Comparison of ENCODE assay signal across 24 cellular contexts in genomic region chr7:1850976-1851571, GRCh38.
DNase-seq lines count a peak whose midpoint lies in the region; ATAC-seq, FAIRE-seq and TF ChIP-seq lines count a peak whose summit lies in the region.
"Had no signal": no experiment of that assay in that cellular context is flagged by ENCODE, and none has a peak within 500 bp of the region (broad histone marks: within the 10 kb centered on the region; RNA-seq: fewer than 3 reads in every experiment).

No MANE protein-coding gene starts in this region.

- no peak overlapping the region for H2BK5ac ChIP-seq in H9 (ENCODE audit: insufficient read length, low read length)

- TF ChIP-seq CTCF in BE2C (IDR thresholded peaks at IDR 0.05; ENCODE audit: low read depth, low read length) (no peak), H9 (conservative IDR thresholded peaks at IDR 0.05) (no peak), kidney (IDR thresholded peaks at IDR 0.05; ENCODE audit: borderline replicate concordance, extremely low read depth, insufficient read depth) (no peak), neural progenitor cell (IDR thresholded peaks at IDR 0.05) (no peak), WTC11 (IDR thresholded peaks at IDR 0.05) (no peak)

- no peak overlapping the region for H3K4ac ChIP-seq in H9 (ENCODE audit: low read depth, low read length)

- H3K4me1 ChIP-seq in BE2C (peaks cover 38% of the 10 kb centered on the region), H9 (ENCODE audit: insufficient read depth, low read length) (no peaks in the 10 kb centered on the region), kidney (ENCODE audit: control insufficient read depth in 1 of 2, insufficient read depth in 1 of 2, low read depth in 1 of 2, low read length in 2 of 2) (no peaks in the 10 kb centered on the region), neural progenitor cell (no peaks in the 10 kb centered on the region)

- H3K4me1 Mint-ChIP-seq in H9 (peaks cover 6 to 21% of the 10 kb centered on the region in 2 experiments; a peak in 3 of 4 replicates), neural progenitor cell (peaks cover 32% of the 10 kb centered on the region), WTC11 (no peaks in the 10 kb centered on the region)

- H3K14ac ChIP-seq in H9 (ENCODE audit: insufficient read depth, low read length), result no peak overlapping the region; the same call in 1 of the 2 replicates

- H2AFZ ChIP-seq in H9 (ENCODE audit: low read length), result no peak overlapping the region
- no peak overlapping the region for H2AFZ ChIP-seq in neural progenitor cell (replicated peaks)
- H2AFZ ChIP-seq: GM23338 had no signal

- no CpG with 5 or more reads among the region's 31 CpGs for WGBS in H9 (ENCODE audit: extremely low coverage, insufficient read length, low lambda C conversion rate)

- H3K27ac Mint-ChIP-seq in H9 (peak overlapping the region in 2 of 3 experiments; percentile 63 to 93; a peak in 3 of 7 replicates), neural progenitor cell (peak overlapping the region; percentile 90), WTC11 (no peak overlapping the region; the same call in 1 of the 2 replicates)
- H3K27ac Mint-ChIP-seq: activated CD4-positive, alpha-beta memory T cell treated with anti-CD3 and anti-CD28 coated beads, Interleukin-2, amount 10 ng/mL, durations not matched to agents 7 days and 5 days; activated naive CD4-positive, alpha-beta T cell treated with anti-CD3 and anti-CD28 coated beads for 36 hours; GM23338; IgD-negative memory B cell had no signal

- no peak overlapping the region for H2AK5ac ChIP-seq in H9 (ENCODE audit: insufficient read length, low read length)

- H3K23ac ChIP-seq in H9 (ENCODE audit: insufficient read length, low read depth, low read length), result no peak overlapping the region

- peak; percentile 8 for DNase-seq in BE2C
- DNase-seq in H9, result no peak
- DNase-seq in kidney, result peak; percentile 58
- DNase-seq in neural progenitor cell (ENCODE audit: low spot score), result no peak
- DNase-seq in stimulated activated CD4-positive, alpha-beta T cell treated with anti-CD3 and anti-CD28 coated beads, Interleukin-1b, Interleukin-23, amount 100 ng/mL, for 48 hours, result no peak
- DNase-seq in NCI-H1930 (lab: John Stamatoyannopoulos, UW), result no peak
- DNase-seq in activated CD4-positive, alpha-beta T cell treated with anti-CD3 and anti-CD28 coated beads, Interleukin-2, amount 50 U/mL, for 48 hours, result no peak
- no peak for DNase-seq in WTC11 (ENCODE audit: low spot score)
- DNase-seq: ACHN; activated CD4-positive, alpha-beta memory T cell treated with anti-CD3 and anti-CD28 coated beads, Interleukin-2, amount 10 ng/mL, durations not matched to agents 7 days and 5 days; activated naive CD4-positive, alpha-beta T cell treated with anti-CD3 and anti-CD28 coated beads for 36 hours; activated T-cell treated with anti-CD3 and anti-CD28 coated beads, Interleukin-2, amount 50 U/mL, for 1 hour; DMS 273 treated with DMSO at 0.1 percent for 48 hours; effector CD8-positive, alpha-beta T cell; GDM1; kidney glomerular epithelial cell; NCI-H1436; NCI-H526 treated with DMSO at 0.1 percent for 48 hours; SHP77; substantia nigra had no signal

- H3K36me3 Mint-ChIP-seq in H9 (ENCODE audit: insufficient read depth in 1 of 3, low read depth in 3 of 3) (0 out of 7 replicates have a peak, but pooled peaks cover 0 to 4% (median 0%) of the 10 kb centered on the region in 3 experiments), neural progenitor cell (peaks cover 4% of the 10 kb centered on the region), WTC11 (no peaks in the 10 kb centered on the region)
- H3K36me3 Mint-ChIP-seq: IgD-negative memory B cell had no signal

- H3K79me2 ChIP-seq in H9 (ENCODE audit: insufficient read depth, low read length) (no peaks in the 10 kb centered on the region), neural progenitor cell (ENCODE audit: low read depth) (no peaks in the 10 kb centered on the region)

- H2BK120ac ChIP-seq in H9 (ENCODE audit: low read depth, low read length, poor library complexity, severe bottlenecking), result no peak overlapping the region

- H3K9me3 ChIP-seq in BE2C, result no peaks in the 10 kb centered on the region
- H3K9me3 ChIP-seq in H9 (ENCODE audit: control insufficient read depth, low read depth, low read length), result no peaks in the 10 kb centered on the region
- H3K9me3 ChIP-seq in kidney (ENCODE audit: control insufficient read depth in 1 of 2, low read length in 2 of 2), result no peaks in the 10 kb centered on the region
- no peaks in the 10 kb centered on the region for H3K9me3 ChIP-seq in neural progenitor cell (ENCODE audit: low read depth)
- H3K9me3 ChIP-seq: gastrocnemius medialis had no signal

- no peak for ATAC-seq in WTC11
- ATAC-seq: esophagus mucosa, gastrocnemius medialis, GM23338 had no signal

- intact Hi-C loops in kidney (cut with DNase I), result no loop called here

- H3F3A ChIP-seq in neural progenitor cell (ENCODE audit: low read depth), result no peaks in the 10 kb centered on the region

- H3K9me3 Mint-ChIP-seq in H9, result no peaks in the 10 kb centered on the region
- H3K9me3 Mint-ChIP-seq in neural progenitor cell, result no peaks in the 10 kb centered on the region
- no peaks in the 10 kb centered on the region for H3K9me3 Mint-ChIP-seq in WTC11
- H3K9me3 Mint-ChIP-seq: activated CD4-positive, alpha-beta memory T cell treated with anti-CD3 and anti-CD28 coated beads, Interleukin-2, amount 10 ng/mL, durations not matched to agents 7 days and 5 days; activated naive CD4-positive, alpha-beta T cell treated with anti-CD3 and anti-CD28 coated beads for 36 hours; GM23338; IgD-negative memory B cell had no signal

- FAIRE-seq in kidney (lab: Jason Lieb, UNC), result no peak

- H4K5ac ChIP-seq in H9 (ENCODE audit: insufficient read length, low read depth, low read length), result no peak overlapping the region

- CTCF ChIA-PET in WTC11 (lab: Charles Lee), result interaction anchor here (0.6 to 1.1 kb wide), 2 partner anchors 33 to 178 kb away, joined by 3 to 4 read pairs; no protein-coding TSS in a partner anchor

- H4K8ac ChIP-seq in H9 (replicated peaks; ENCODE audit: insufficient read length, low read depth, low read length), result no peak overlapping the region

- H3K27me3 Mint-ChIP-seq in H9 (ENCODE audit: low read depth), result no peaks in the 10 kb centered on the region; the same call in 1 of the 2 replicates
- H3K27me3 Mint-ChIP-seq in neural progenitor cell (ENCODE audit: insufficient read depth, low read depth), result no peaks in the 10 kb centered on the region
- no peaks in the 10 kb centered on the region for H3K27me3 Mint-ChIP-seq in WTC11 (ENCODE audit: low read depth)
- H3K27me3 Mint-ChIP-seq: activated CD4-positive, alpha-beta memory T cell treated with anti-CD3 and anti-CD28 coated beads, Interleukin-2, amount 10 ng/mL, durations not matched to agents 7 days and 5 days; IgD-negative memory B cell had no signal

- H3K18ac ChIP-seq in H9 (ENCODE audit: insufficient read length, low read depth, low read length), result no peak overlapping the region

- no peaks in the 10 kb centered on the region for H3K23me2 ChIP-seq in H9 (ENCODE audit: insufficient read length, low read depth, low read length, poor library complexity, severe bottlenecking)

- H3K36me3 ChIP-seq in BE2C (no peaks in the 10 kb centered on the region; the same call in 1 of the 2 replicates), kidney (ENCODE audit: control insufficient read depth in 1 of 2, insufficient read depth in 2 of 2, low read length in 2 of 2) (no peaks in the 10 kb centered on the region), neural progenitor cell (no peaks in the 10 kb centered on the region)
- H3K36me3 ChIP-seq: gastrocnemius medialis had no signal

- H3K4me3 Mint-ChIP-seq in H9 (no peak overlapping the region), neural progenitor cell (no peak overlapping the region), WTC11 (no peak overlapping the region)
- H3K4me3 Mint-ChIP-seq: activated CD4-positive, alpha-beta memory T cell treated with anti-CD3 and anti-CD28 coated beads, Interleukin-2, amount 10 ng/mL, durations not matched to agents 7 days and 5 days; activated naive CD4-positive, alpha-beta T cell treated with anti-CD3 and anti-CD28 coated beads for 36 hours; GM23338; IgD-negative memory B cell had no signal

- H3K27me3 ChIP-seq in BE2C (no peaks in the 10 kb centered on the region), H9 (ENCODE audit: insufficient read depth, low read length) (no peaks in the 10 kb centered on the region), neural progenitor cell (no peaks in the 10 kb centered on the region)
- H3K27me3 ChIP-seq: gastrocnemius medialis had no signal

- H4K91ac ChIP-seq in H9 (ENCODE audit: insufficient read length, low read depth, low read length), result no peak overlapping the region

- H2BK15ac ChIP-seq in H9 (ENCODE audit: low read depth, low read length), result no peak overlapping the region

- no peak overlapping the region for H3K4me2 ChIP-seq in H9 (ENCODE audit: insufficient read depth, insufficient read length, low read length)
- H3K4me2 ChIP-seq in neural progenitor cell, result no peak overlapping the region
- H3K4me2 ChIP-seq: GM23338 had no signal

- H3K56ac ChIP-seq in H9 (ENCODE audit: insufficient read length, low read depth, low read length), result no peak overlapping the region

- no peak overlapping the region for H3T11ph ChIP-seq in H9 (ENCODE audit: low read length)

- POLR2A ChIA-PET in WTC11 (lab: Charles Lee), result interaction anchor here (0.7 kb wide), 1 partner anchor 138 kb away, joined by 3 read pairs; no protein-coding TSS in a partner anchor

- no peak overlapping the region for H3K27ac ChIP-seq in H9 (ENCODE audit: insufficient read length, low read depth, low read length)
- H3K27ac ChIP-seq in kidney (ENCODE audit: low read depth in 2 of 2, low read length in 2 of 2), result no peak overlapping the region
- H3K27ac ChIP-seq in neural progenitor cell, result no peak overlapping the region

- no peak overlapping the region for H2BK20ac ChIP-seq in H9 (ENCODE audit: low read depth, low read length, poor library complexity, severe bottlenecking)

- H3K79me1 ChIP-seq in H9 (ENCODE audit: insufficient read depth, low read depth, low read length, poor library complexity, severe bottlenecking), result no peaks in the 10 kb centered on the region

- no peak overlapping the region for H3K4me3 ChIP-seq in BE2C (ENCODE audit: low read depth, low read length)
- no peak overlapping the region for H3K4me3 ChIP-seq in kidney (ENCODE audit: low read length in 2 of 2)
- no peak overlapping the region for H3K4me3 ChIP-seq in neural progenitor cell
- H3K4me3 ChIP-seq: gastrocnemius medialis, GM23338 had no signal

- H3K9ac ChIP-seq in H9 (ENCODE audit: extremely low read depth, insufficient read length, low read length) (no peak overlapping the region), kidney (ENCODE audit: low read length in 2 of 2) (no peak overlapping the region), neural progenitor cell (no peak overlapping the region)

- H4K20me1 ChIP-seq in H9 (ENCODE audit: control insufficient read depth, insufficient read depth, insufficient read length), result peaks cover 3% of the 10 kb centered on the region
- no peaks in the 10 kb centered on the region for H4K20me1 ChIP-seq in neural progenitor cell (ENCODE audit: low read depth)

- no peak overlapping the region for H2BK12ac ChIP-seq in H9 (ENCODE audit: insufficient read length, low read depth, low read length)

TF ChIP-seq in WTC11, 78 proteins besides CTCF, POLR2A, EP300 and RAD21 (continues in another document):
- TF ChIP-seq ZNF416 (CRISPR knock-in tag; IDR thresholded peaks at IDR 0.05) (no peak), ATF1 (CRISPR knock-in tag; IDR thresholded peaks at IDR 0.05) (no peak), SP1 (CRISPR knock-in tag; conservative IDR thresholded peaks at IDR 0.05) (no peak)

Comparison
In these comparisons a context has a peak if more than half of its experiments do, and no peak if none do; other contexts are left out.
1. DNase-seq: peak in BE2C (single experiment) and kidney (single experiment); none in H9 (single experiment), neural progenitor cell (single experiment), stimulated activated CD4-positive, alpha-beta T cell treated with anti-CD3 and anti-CD28 coated beads, Interleukin-1b, Interleukin-23, amount 100 ng/mL, for 48 hours (single experiment), NCI-H1930 (0 of 2), activated CD4-positive, alpha-beta T cell treated with anti-CD3 and anti-CD28 coated beads, Interleukin-2, amount 50 U/mL, for 48 hours (0 of 2) and WTC11 (single experiment).